In the genomic region with DNA sequence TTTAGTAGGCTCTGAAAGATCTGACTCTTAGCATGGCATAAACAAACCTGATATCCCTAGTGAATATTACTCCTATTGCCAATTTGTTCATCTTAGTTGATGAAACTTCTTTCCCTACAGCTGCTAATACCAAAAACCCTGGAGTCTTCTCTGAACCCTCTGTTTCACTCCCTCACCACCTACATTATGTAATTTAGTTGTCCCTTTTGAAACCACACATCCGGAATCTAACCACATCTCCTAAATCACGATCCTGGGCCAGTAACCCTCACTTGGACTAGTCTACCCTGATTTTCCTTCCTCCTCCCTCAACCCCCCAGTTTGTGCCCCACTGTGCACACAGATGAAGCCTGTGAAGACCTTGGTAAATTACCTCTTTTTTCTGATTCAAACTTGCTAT, we compare ENCODE assay signal across 7 cellular contexts. TPM values are rescaled to one million over a fixed set of nuclear protein-coding genes. Genes with fewer than 3 reads are reported as not detected.
DNase-seq lines count a peak whose midpoint lies in the region; ATAC-seq and TF ChIP-seq lines count a peak whose summit lies in the region.

No MANE protein-coding gene starts in this region.

- H3K36me3 Mint-ChIP-seq in progenitor cell of endocrine pancreas (ENCODE audit: insufficient read depth): peaks cover 59% of the 10 kb centered on the region

- no peaks in the 10 kb centered on the region for H4K20me1 ChIP-seq in PC-3 (ENCODE audit: low read length)

- H3K27me3 Mint-ChIP-seq in progenitor cell of endocrine pancreas: no peaks in the 10 kb centered on the region

- peaks cover 25% of the 10 kb centered on the region for H3K79me2 ChIP-seq in PC-3 (ENCODE audit: low read length)

- H3K27ac ChIP-seq in PC-3 (ENCODE audit: low read length) (no peak overlapping the region), ascending aorta (no peak overlapping the region)

- peaks cover 55% of the 10 kb centered on the region for H3K9me3 ChIP-seq in PC-3 (ENCODE audit: low read length)
- H3K9me3 ChIP-seq in ascending aorta: peaks cover 51 to 58% of the 10 kb centered on the region in 2 donors

- BruUV-seq in PC-3 (replicated peaks; lab: Mats Ljungman, UMichigan): no TSS peak

- peak overlapping the region; percentile 93 for H3K4me3 Mint-ChIP-seq in progenitor cell of endocrine pancreas (ENCODE audit: low read depth)

- H3K9ac ChIP-seq in PC-3 (ENCODE audit: low read length): no peak overlapping the region; the same call in 1 of the 2 replicates

- CTCF ChIA-PET in PC-3 (lab: Charles Lee): no interaction called here

- no peak for ATAC-seq in PC-3
- ATAC-seq in GM19463 (IDR thresholded peaks at IDR 0.05; ENCODE audit: unreplicated experiment): no peak

- peaks cover 7% of the 10 kb centered on the region for H3K4me1 Mint-ChIP-seq in progenitor cell of endocrine pancreas (ENCODE audit: low read depth)

- no peak overlapping the region for H2AFZ ChIP-seq in PC-3 (ENCODE audit: low read length)

- POLR2A ChIA-PET in PC-3 (lab: Charles Lee; ENCODE audit: unreplicated experiment): no interaction called here

- peak overlapping the region; percentile 69; the same call in 1 of the 2 replicates for H3K4me3 ChIP-seq in GM12864 (ENCODE audit: low read depth, low read length)
- H3K4me3 ChIP-seq in PC-3 (ENCODE audit: low read length): peak overlapping the region; percentile 83
- H3K4me3 ChIP-seq in epithelial cell of proximal tubule (ENCODE audit: low read depth, low read length): peak overlapping the region; percentile 93
- H3K4me3 ChIP-seq in ascending aorta: peak overlapping the region in 1 of 2 donors; percentile 82

- H3K9me2 ChIP-seq in PC-3 (replicated peaks; ENCODE audit: low read length): no peaks in the 10 kb centered on the region

- H3K36me3 ChIP-seq in PC-3 (ENCODE audit: low read depth, low read length) (peaks cover 47% of the 10 kb centered on the region), ascending aorta (peaks cover 29 to 33% of the 10 kb centered on the region in 2 donors)

- H3K4me2 ChIP-seq in PC-3 (ENCODE audit: low read length): peak overlapping the region; percentile 83

- intact Hi-C loops in PC-3 (cut with micrococcal nuclease) (no loop called here), ascending aorta (cut with DNase I) (no loop called here)

- peaks cover 49% of the 10 kb centered on the region for H3K9me3 Mint-ChIP-seq in progenitor cell of endocrine pancreas (ENCODE audit: low read depth)

- TF ChIP-seq CTCF in GM12864 (IDR thresholded peaks at IDR 0.05; ENCODE audit: low read depth, low read length, missing control alignments) (no peak), PC-3 (conservative IDR thresholded peaks at IDR 0.05; ENCODE audit: low read depth, low read length) (no peak), epithelial cell of proximal tubule (conservative IDR thresholded peaks at IDR 0.05; ENCODE audit: low read depth, low read length) (no peak), progenitor cell of endocrine pancreas (IDR thresholded peaks at IDR 0.05; ENCODE audit: unreplicated experiment) (no peak), ascending aorta (IDR thresholded peaks at IDR 0.05) (no peak)

- no peak for DNase-seq in GM12864 (ENCODE audit: low read depth)
- no peak for DNase-seq in PC-3
- DNase-seq in epithelial cell of proximal tubule (ENCODE audit: low read depth): no peak
- no peak for DNase-seq in progenitor cell of endocrine pancreas (ENCODE audit: low spot score, unreplicated experiment)
- DNase-seq in ascending aorta (ENCODE audit: low spot score in 2 of 2): no peak
- no peak for DNase-seq in central memory CD4-positive, alpha-beta T cell

- no peaks in the 10 kb centered on the region for H3F3A ChIP-seq in PC-3 (ENCODE audit: low read length, unreplicated experiment)

- H3K4me1 ChIP-seq in PC-3 (ENCODE audit: insufficient read depth, low read length) (no peaks in the 10 kb centered on the region), ascending aorta (no peaks in the 10 kb centered on the region)

- H3K27ac Mint-ChIP-seq in progenitor cell of endocrine pancreas: no peak overlapping the region

- H3K27me3 ChIP-seq in PC-3 (ENCODE audit: low read length) (no peaks in the 10 kb centered on the region), ascending aorta (no peaks in the 10 kb centered on the region)

RNA-seq across cellular contexts. Expression of gene ZNF256, which starts 1.2 kb away (rescaled TPM):
- 4.4 and 5.5 TPM in 2 replicates for total RNA-seq in PC-3 (2014; rRNA removed)
- total RNA-seq in epithelial cell of proximal tubule: 1.5 and 2.9 TPM in 2 replicates
- 7.3 and 7.5 TPM in 2 replicates for total RNA-seq in progenitor cell of endocrine pancreas
- total RNA-seq in ascending aorta: 3.8 TPM

RNA-seq across cellular contexts. Expression of gene ZNF418, which starts 11.1 kb away (rescaled TPM):
- 0.04 TPM in 1 of 2 replicates, not detected in the other for total RNA-seq in PC-3 (2014; rRNA removed)
- 1.3 and 1.5 TPM in 2 replicates for total RNA-seq in epithelial cell of proximal tubule
- total RNA-seq in progenitor cell of endocrine pancreas: 20.5 and 21.9 TPM in 2 replicates
- 0.21 TPM for total RNA-seq in ascending aorta

RNA-seq across cellular contexts. Expression of gene C19orf18, which starts 28.0 kb away (rescaled TPM):
- total RNA-seq in PC-3 (2014; rRNA removed): 0.40 TPM in 1 of 2 replicates, not detected in the other
- not detected in 2 replicates for total RNA-seq in epithelial cell of proximal tubule
- total RNA-seq in progenitor cell of endocrine pancreas: 1.6 and 1.8 TPM in 2 replicates
- not detected for total RNA-seq in ascending aorta

RNA-seq across cellular contexts. Expression of gene ZNF417, which starts 29.9 kb away (rescaled TPM):
- 9.3 and 10.1 TPM in 2 replicates for total RNA-seq in PC-3 (2014; rRNA removed)
- 4.4 and 6.3 TPM in 2 replicates for total RNA-seq in epithelial cell of proximal tubule
- 25.9 and 27.2 TPM in 2 replicates for total RNA-seq in progenitor cell of endocrine pancreas
- 2.3 TPM for total RNA-seq in ascending aorta

RNA-seq across cellular contexts. Expression of gene ZNF606, which starts 56.3 kb away (rescaled TPM):
- 6.0 and 7.0 TPM in 2 replicates for total RNA-seq in PC-3 (2014; rRNA removed)
- total RNA-seq in epithelial cell of proximal tubule: 6.2 and 23.6 TPM in 2 replicates
- 48.6 and 49.0 TPM in 2 replicates for total RNA-seq in progenitor cell of endocrine pancreas
- total RNA-seq in ascending aorta: 1.5 TPM
